8 cellular contexts compared by ENCODE assay signal in the genomic region with DNA sequence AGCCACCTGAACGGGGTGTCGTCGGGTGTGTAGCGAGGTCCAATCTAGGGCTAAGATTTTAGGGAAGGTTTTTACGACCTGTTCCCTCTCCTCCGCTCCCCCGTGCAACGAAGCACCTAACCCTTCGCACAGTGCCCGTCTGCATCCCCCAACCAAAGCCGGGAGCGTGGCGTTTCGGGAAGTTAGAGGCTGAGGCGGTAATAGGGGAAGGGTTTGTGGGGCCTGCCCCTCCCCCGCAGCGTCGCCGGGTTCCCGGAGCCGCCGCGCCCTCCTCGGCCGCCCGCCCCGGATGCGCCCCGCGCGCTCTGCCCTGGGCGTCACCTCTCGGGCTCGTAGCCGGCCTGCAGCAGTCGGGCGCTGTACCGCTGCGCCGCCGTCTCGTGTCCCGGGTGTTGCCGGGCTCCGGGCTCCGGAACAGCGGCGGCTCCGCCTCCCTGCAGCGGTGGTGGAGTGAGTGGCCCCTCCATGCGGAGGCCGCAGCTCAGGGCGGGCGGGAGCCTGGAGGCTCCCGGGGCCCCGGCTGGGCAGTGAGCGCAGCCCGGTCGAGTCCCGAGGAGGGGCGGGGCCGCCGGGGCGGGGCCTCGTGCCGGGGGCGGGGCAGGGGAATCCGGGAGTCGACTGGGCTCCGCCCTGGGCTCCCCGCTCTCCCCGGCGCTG. TPM values are rescaled to one million over a fixed set of nuclear protein-coding genes. Genes with fewer than 3 reads are reported as not detected.
DNase-seq lines count a peak whose midpoint lies in the region; ATAC-seq, FAIRE-seq and TF ChIP-seq lines count a peak whose summit lies in the region.

A gene (minus strand): TSS at position 548 of the 657 bp plus-strand sequence. CDS start 81 bp downstream, at position 467.

- no peaks in the 10 kb centered on the region for H3K36me3 ChIP-seq in SK-N-MC (ENCODE audit: insufficient read depth, low read length)
- no peaks in the 10 kb centered on the region for H3K36me3 ChIP-seq in pancreas
- no peaks in the 10 kb centered on the region for H3K36me3 ChIP-seq in thyroid gland

- FAIRE-seq in pancreas (lab: Jason Lieb, UNC): no peak

- H3K4me3 ChIP-seq in SK-N-MC (peak within 1 kb of the TSS; percentile 98), pancreas (peak within 1 kb of the TSS; percentile 51 to 74 (median 62)), thyroid gland (replicated peaks in 1 of 3) (peak within 1 kb of the TSS; percentile 35 to 53 (median 47))

- ATAC-seq in GM21390 (IDR thresholded peaks at IDR 0.05; ENCODE audit: unreplicated experiment): peak; percentile 79
- peak; percentile 95 for ATAC-seq in Right ventricle myocardium inferior
- ATAC-seq in pancreas: peak; percentile 90 to 94 (median 92)

- H3K27ac ChIP-seq in SK-N-MC: no peak within 1 kb of the TSS
- peak within 1 kb of the TSS; percentile 73 to 89 (median 76) for H3K27ac ChIP-seq in pancreas
- H3K27ac ChIP-seq in thyroid gland: peak within 1 kb of the TSS; percentile 14 to 95 (median 66)

- DNase-seq in DMS79 treated with DMSO at 0.1 percent for 48 hours (lab: John Stamatoyannopoulos, UW) (peak; percentile 80), HUDEP-2 (lab: John Stamatoyannopoulos, UW; ENCODE audit: unreplicated experiment in 76 of 76) (peak in 66 of 76 experiments; percentile 5 to 88 (median 61)), SK-N-MC (ENCODE audit: low read depth, low spot score) (no peak), Right ventricle myocardium inferior (ENCODE audit: missing footprints) (peak; percentile 95), pancreas (peak; percentile 84 to 96 (median 90)), thyroid gland (peak; percentile 90 to 91)
- DNase-seq in activated naive CD4-positive, alpha-beta T cell treated with anti-CD3 and anti-CD28 coated beads, Interleukin-2, amount 50 U/mL, for 16 hours: peak; percentile 84

- H3K27me3 ChIP-seq in pancreas (no peaks in the 10 kb centered on the region), thyroid gland (no peaks in the 10 kb centered on the region)

- TF ChIP-seq CTCF in pancreas (IDR thresholded peaks at IDR 0.05): no peak
- no peak for TF ChIP-seq CTCF in thyroid gland (IDR thresholded peaks at IDR 0.05)

- peak in 1 of 2 donors; percentile 47 for TF ChIP-seq POLR2A in thyroid gland (IDR thresholded peaks at IDR 0.05)

- peaks cover 0 to 2% (median 0%) of the 10 kb centered on the region in 3 donors for H3K4me1 ChIP-seq in pancreas
- H3K4me1 ChIP-seq in thyroid gland: peaks cover 17 to 28% of the 10 kb centered on the region in 2 donors

- peak within 1 kb of the TSS; percentile 51 for H3K9ac ChIP-seq in SK-N-MC (ENCODE audit: insufficient read length)

- intact Hi-C loops in Right ventricle myocardium inferior (cut with DNase I): loop anchor here (1.0 kb wide), 1 partner anchor 45 kb away; no protein-coding TSS in a partner anchor
- intact Hi-C loops in pancreas (cut with DNase I): no loop called here
- intact Hi-C loops in thyroid gland (cut with DNase I): no loop called here

- WGBS in pancreas, 2 donors: 5 to 6% methylated on average over 56 to 73 of the region's 73 CpGs
- WGBS in thyroid gland, 2 donors: 16 to 30% methylated on average over 2 to 23 of the region's 73 CpGs

- H3K9me3 ChIP-seq in SK-N-MC (ENCODE audit: low read depth, low read length) (no peaks in the 10 kb centered on the region), pancreas (no peaks in the 10 kb centered on the region), thyroid gland (no peaks in the 10 kb centered on the region)

RNA-seq across cellular contexts. Expression of the gene that starts here (rescaled TPM):
- total RNA-seq in Right ventricle myocardium inferior (25.5 TPM), pancreas (10 to 100 TPM; 16.8 to 25.7 (median 19.8) TPM), thyroid gland (10 to 100 TPM; 12.3 to 37.9 (median 22.9) TPM)
- 10 to 100 TPM; 18.3 to 26.0 TPM for polyA plus RNA-seq in pancreas

Comparison
In these comparisons a context has a peak if more than half of its experiments do, and no peak if none do; other contexts are left out.
1. H3K4me3 ChIP-seq: peak in every context shown above with its lines; median percentile 98 in SK-N-MC; 62 in pancreas; 47 in thyroid gland.